Comparison of ENCODE assay signal across 8 cellular contexts in the genomic region with DNA sequence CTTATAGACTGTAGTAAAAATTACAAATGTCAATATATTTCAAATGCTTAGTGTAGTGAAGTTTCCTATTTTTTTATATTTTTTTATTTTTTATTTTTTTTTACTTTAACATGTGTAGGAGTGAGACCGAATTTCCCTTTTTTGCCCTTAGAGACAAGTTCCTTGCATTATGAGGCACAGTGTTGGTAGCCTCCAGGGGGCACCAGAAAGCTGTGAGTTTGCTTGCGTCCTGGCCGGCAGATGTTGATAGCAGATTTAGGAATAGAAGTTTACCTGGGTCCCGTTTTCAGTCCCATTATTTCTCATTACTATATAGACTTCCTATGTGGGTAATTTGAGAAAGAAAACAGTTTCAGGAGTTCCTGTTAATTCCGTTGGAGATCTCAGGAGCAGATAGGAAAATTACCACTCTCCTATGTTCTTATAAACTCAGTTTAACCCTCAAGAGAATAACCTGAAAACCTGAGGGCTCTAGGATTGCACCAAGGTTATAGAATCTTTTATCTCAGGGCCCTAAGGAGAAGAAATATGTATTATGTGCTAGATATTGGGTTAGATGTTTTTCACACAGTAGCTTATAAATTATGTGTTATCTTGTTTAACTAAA.
DNase-seq lines count a peak whose midpoint lies in the region; ATAC-seq and TF ChIP-seq lines count a peak whose summit lies in the region.

No MANE protein-coding gene starts in this region.

- POLR2A ChIA-PET in activated CD8-positive, alpha-beta T cell treated with anti-CD3 and anti-CD28 coated beads for 36 hours (lab: Charles Lee), result no interaction called here

- no peaks in the 10 kb centered on the region for H3K36me3 Mint-ChIP-seq in activated CD8-positive, alpha-beta T cell treated with anti-CD3 and anti-CD28 coated beads for 36 hours (ENCODE audit: low read depth)

- no peak overlapping the region for H3K27ac ChIP-seq in osteoblast (ENCODE audit: low read depth, low read length)

- H3K27me3 ChIP-seq in osteoblast (ENCODE audit: insufficient read depth, low read length), result no peaks in the 10 kb centered on the region

- H4K20me1 ChIP-seq in osteoblast (ENCODE audit: insufficient read depth, low read length), result no peaks in the 10 kb centered on the region

- no peaks in the 10 kb centered on the region for H3K4me1 ChIP-seq in osteoblast (ENCODE audit: insufficient read depth, low read length)

- H3K27ac Mint-ChIP-seq in activated CD8-positive, alpha-beta T cell treated with anti-CD3 and anti-CD28 coated beads for 36 hours, result no peak overlapping the region

- peak; percentile 74 for ATAC-seq in GM19023 (IDR thresholded peaks at IDR 0.05; ENCODE audit: unreplicated experiment)
- ATAC-seq in HG03103 (IDR thresholded peaks at IDR 0.05; ENCODE audit: low read depth, unreplicated experiment), result peak; percentile 84
- ATAC-seq in activated CD8-positive, alpha-beta T cell treated with anti-CD3 and anti-CD28 coated beads for 36 hours, result no peak

- CTCF ChIA-PET in activated CD8-positive, alpha-beta T cell treated with anti-CD3 and anti-CD28 coated beads for 36 hours (lab: Charles Lee), result interaction anchor here (1.4 to 2.1 kb wide), 4 partner anchors 10 to 660 kb away, joined by 3 to 7 read pairs (median 5); no protein-coding TSS in a partner anchor

- no peaks in the 10 kb centered on the region for H3K36me3 ChIP-seq in osteoblast (ENCODE audit: insufficient read depth, low read length)

- peak overlapping the region; percentile 11 for H2AFZ ChIP-seq in osteoblast (ENCODE audit: low read length)

- peak; percentile 67 for TF ChIP-seq CTCF in activated CD8-positive, alpha-beta T cell treated with anti-CD3 and anti-CD28 coated beads for 36 hours (IDR thresholded peaks at IDR 0.05)
- TF ChIP-seq CTCF in fibroblast of mammary gland (conservative IDR thresholded peaks at IDR 0.05; ENCODE audit: control insufficient read depth, insufficient read depth, low read depth, low read length) (peak; percentile 93), osteoblast (IDR thresholded peaks at IDR 0.05; ENCODE audit: extremely low read depth, low read depth, low read length) (peak; percentile 82)

- H3K9me3 ChIP-seq in osteoblast (ENCODE audit: low read depth, low read length), result no peaks in the 10 kb centered on the region

- no peak overlapping the region for H3K4me3 Mint-ChIP-seq in activated CD8-positive, alpha-beta T cell treated with anti-CD3 and anti-CD28 coated beads for 36 hours

- no peaks in the 10 kb centered on the region for H3K9me3 Mint-ChIP-seq in activated CD8-positive, alpha-beta T cell treated with anti-CD3 and anti-CD28 coated beads for 36 hours

- DNase-seq in CD1c-positive myeloid dendritic cell (ENCODE audit: extremely low spot score) (peak; percentile 71), NCI-H2227 (lab: John Stamatoyannopoulos, UW; ENCODE audit: unreplicated experiment) (peak; percentile 82), fibroblast of mammary gland (ENCODE audit: low read depth) (peak; percentile 76), osteoblast (ENCODE audit: insufficient read length, low spot score, missing footprints) (no peak), mesenteric fat pad (ENCODE audit: low spot score) (no peak)
- peak; percentile 74 for DNase-seq in activated CD8-positive, alpha-beta T cell treated with anti-CD3 and anti-CD28 coated beads for 36 hours

- H3K27me3 Mint-ChIP-seq in activated CD8-positive, alpha-beta T cell treated with anti-CD3 and anti-CD28 coated beads for 36 hours, result peaks cover 11% of the 10 kb centered on the region

- no peaks in the 10 kb centered on the region for H3K79me2 ChIP-seq in osteoblast (ENCODE audit: insufficient read depth, low read length)

- intact Hi-C loops in activated CD8-positive, alpha-beta T cell treated with anti-CD3 and anti-CD28 coated beads for 36 hours (cut with micrococcal nuclease), result loop anchor here (2.0 kb wide), 1 partner anchor 329 kb away; no protein-coding TSS in a partner anchor

- H3K4me1 Mint-ChIP-seq in activated CD8-positive, alpha-beta T cell treated with anti-CD3 and anti-CD28 coated beads for 36 hours (ENCODE audit: low read depth), result no peaks in the 10 kb centered on the region

- H3K4me3 ChIP-seq in fibroblast of mammary gland (ENCODE audit: control insufficient read depth, low read depth, low read length), result no peak overlapping the region
- no peak overlapping the region for H3K4me3 ChIP-seq in osteoblast (ENCODE audit: insufficient read depth, low read length)

- peak overlapping the region; percentile 30 for H3K4me2 ChIP-seq in osteoblast (ENCODE audit: insufficient read depth, low read length)

Comparison
In these comparisons a context has a peak if more than half of its experiments do, and no peak if none do; other contexts are left out.
1. DNase-seq: peak in CD1c-positive myeloid dendritic cell (single experiment), NCI-H2227 (single experiment), activated CD8-positive, alpha-beta T cell treated with anti-CD3 and anti-CD28 coated beads for 36 hours (single experiment) and fibroblast of mammary gland (single experiment); none in osteoblast (single experiment) and mesenteric fat pad (single experiment).
2. Peak in every context shown above with its lines, with median percentiles within 50 percentile points of each other: CTCF ChIP-seq.